In the genomic region with DNA sequence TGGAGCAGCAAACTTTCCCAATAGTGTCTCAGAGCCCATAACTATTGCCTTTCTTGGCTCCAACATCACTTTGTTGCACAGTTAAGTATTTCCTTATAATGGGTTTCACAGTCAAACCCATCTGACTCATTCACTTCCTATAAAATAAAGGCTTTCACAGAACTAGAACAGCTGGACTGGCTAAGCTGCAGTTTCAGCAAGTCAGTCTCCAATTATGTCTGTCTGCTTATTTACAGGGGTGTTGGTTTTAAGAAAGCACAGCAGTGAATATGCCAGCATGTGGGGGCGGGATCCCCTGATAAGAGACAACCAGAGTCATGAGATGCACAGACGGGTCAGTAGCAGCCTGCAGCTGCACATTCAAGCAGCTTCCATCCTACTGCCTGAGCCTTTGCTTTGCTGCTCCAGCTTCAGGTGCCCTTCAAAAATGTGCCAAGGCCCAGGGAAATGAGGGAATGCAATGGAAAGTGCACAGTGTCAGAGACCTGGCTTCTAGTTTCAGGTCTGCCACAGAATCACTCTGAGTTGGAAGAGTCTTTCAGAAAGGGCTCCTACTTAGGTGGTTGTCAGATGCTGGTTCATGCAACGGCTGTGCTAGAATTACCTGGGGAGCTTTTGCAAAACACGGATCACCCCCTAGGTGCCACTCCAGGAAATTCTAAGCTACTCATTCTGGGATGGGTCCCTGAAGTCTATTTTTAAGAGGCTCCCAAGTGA, we compare ENCODE assay signal across 9 cellular contexts. TPM values are rescaled to one million over a fixed set of nuclear protein-coding genes. Genes with fewer than 3 reads are reported as not detected.
A peak's percentile ranks its signal among the peaks of the same experiment; 100 is the strongest.
DNase-seq lines count a peak whose midpoint lies in the region; ATAC-seq, FAIRE-seq and TF ChIP-seq lines count a peak whose summit lies in the region.
"Had no signal": no experiment of that assay in that cellular context is flagged by ENCODE, and none has a peak within 500 bp of the region (broad histone marks: within the 10 kb centered on the region; RNA-seq: fewer than 3 reads in every experiment).

No MANE protein-coding gene starts in this region.

- ATAC-seq in HG02870 (IDR thresholded peaks at IDR 0.05; ENCODE audit: unreplicated experiment), result no peak

- no peak for FAIRE-seq in RCC 7860 (lab: Jason Lieb, UNC)

- TF ChIP-seq POLR2A in ovary (IDR thresholded peaks at IDR 0.05), result no peak

- intact Hi-C loops in ovary (cut with DNase I), result loop anchor here in 3 of 4 donors (10.0 kb wide), 3 partner anchors 65 to 145 kb away; a partner anchor contains a TSS

- peak; percentile 88 for DNase-seq in EH (ENCODE audit: low read depth)
- DNase-seq in NOMO-1 treated with dmso at 0.1 percent for 144 hours (lab: John Stamatoyannopoulos, UW; ENCODE audit: unreplicated experiment), result peak; percentile 48
- DNase-seq in epithelial cell of prostate (ENCODE audit: low read depth, low spot score), result peak; percentile 91
- peak in 4 of 5 donors; percentile 30 to 64 (median 52) for DNase-seq in ovary
- no peak for DNase-seq in RCC 7860 (ENCODE audit: low spot score)
- DNase-seq in HuH-7.5 (ENCODE audit: low spot score), result no peak
- no peak for DNase-seq in GM20000 (ENCODE audit: low spot score)
- DNase-seq: naive B cell had no signal

- TF ChIP-seq CTCF in ovary (IDR thresholded peaks at IDR 0.05) (no peak), GM20000 (IDR thresholded peaks at IDR 0.05; ENCODE audit: extremely low read depth, missing control alignments) (no peak)

- H3K4me3 ChIP-seq in ovary, result no peak overlapping the region

- H3K36me3 ChIP-seq in ovary, result no peaks in the 10 kb centered on the region

- H3K27ac ChIP-seq in epithelial cell of prostate (peak overlapping the region; percentile 80), ovary (no peak overlapping the region)

- H3K9me3 ChIP-seq in ovary, result no peaks in the 10 kb centered on the region

- WGBS in ovary, 3 donors, result 36 to 48% (median 37%) methylated on average over 4 of the region's 4 CpGs

- no peak for TF ChIP-seq EP300 in ovary (IDR thresholded peaks at IDR 0.05)

- H3K4me1 ChIP-seq in ovary (ENCODE audit: insufficient read depth), result peaks cover 4% of the 10 kb centered on the region

- no peaks in the 10 kb centered on the region for H3K27me3 ChIP-seq in ovary

RNA-seq across cellular contexts. Expression of a gene that starts 24.8 kb away (rescaled TPM):
- 10 to 100 TPM; 13.2 to 38.0 (median 15.0) TPM for total RNA-seq in ovary
- polyA plus RNA-seq in ovary, result 10 to 100 TPM; 11.2 to 18.9 TPM

RNA-seq across cellular contexts. Expression of a gene that starts 38.6 kb away (rescaled TPM):
- 10 to 100 TPM; 13.5 to 64.0 (median 23.9) TPM for total RNA-seq in ovary
- polyA plus RNA-seq in ovary, result 10 to 100 TPM in 1 of 2 donors, under 1 TPM in 1; 0.85 to 23.3 TPM

RNA-seq across cellular contexts. Expression of a gene that starts 53.5 kb away (rescaled TPM):
- total RNA-seq in ovary, result 1 to 10 TPM in 1 of 7 donors, under 1 TPM in 5, not detected in 1; 0.37 to 1.0 (median 0.68) TPM
- under 1 TPM; 0.23 to 0.81 TPM for polyA plus RNA-seq in ovary

Comparison
In these comparisons a context has a peak if more than half of its experiments do, and no peak if none do; other contexts are left out.
1. DNase-seq: peak in EH (single experiment), NOMO-1 treated with dmso at 0.1 percent for 144 hours (single experiment), epithelial cell of prostate (single experiment) and ovary (4 of 5); none in RCC 7860 (single experiment), HuH-7.5 (single experiment) and GM20000 (single experiment).